Comparison of ENCODE assay signal across 1 cellular context in genomic region chr11:3989891-3990290, GRCh38.
TF ChIP-seq lines count a peak whose summit lies in the region.

No MANE protein-coding gene starts in this region.

TF ChIP-seq in WTC11, 78 proteins besides CTCF, POLR2A, EP300 and RAD21 (continued from another document):
- TF ChIP-seq ARID4B (CRISPR knock-in tag; IDR thresholded peaks at IDR 0.05; ENCODE audit: borderline replicate concordance): no peak
- TF ChIP-seq FOXP1 (CRISPR knock-in tag; IDR thresholded peaks at IDR 0.05; ENCODE audit: borderline replicate concordance): no peak
- no peak for TF ChIP-seq ZNF121 (CRISPR knock-in tag; IDR thresholded peaks at IDR 0.05)
- no peak for TF ChIP-seq GRHL2 (CRISPR knock-in tag; IDR thresholded peaks at IDR 0.05; ENCODE audit: insufficient replicate concordance, severe bottlenecking)
- TF ChIP-seq GABPB1 (CRISPR knock-in tag; IDR thresholded peaks at IDR 0.05): no peak
